In the genomic region with DNA sequence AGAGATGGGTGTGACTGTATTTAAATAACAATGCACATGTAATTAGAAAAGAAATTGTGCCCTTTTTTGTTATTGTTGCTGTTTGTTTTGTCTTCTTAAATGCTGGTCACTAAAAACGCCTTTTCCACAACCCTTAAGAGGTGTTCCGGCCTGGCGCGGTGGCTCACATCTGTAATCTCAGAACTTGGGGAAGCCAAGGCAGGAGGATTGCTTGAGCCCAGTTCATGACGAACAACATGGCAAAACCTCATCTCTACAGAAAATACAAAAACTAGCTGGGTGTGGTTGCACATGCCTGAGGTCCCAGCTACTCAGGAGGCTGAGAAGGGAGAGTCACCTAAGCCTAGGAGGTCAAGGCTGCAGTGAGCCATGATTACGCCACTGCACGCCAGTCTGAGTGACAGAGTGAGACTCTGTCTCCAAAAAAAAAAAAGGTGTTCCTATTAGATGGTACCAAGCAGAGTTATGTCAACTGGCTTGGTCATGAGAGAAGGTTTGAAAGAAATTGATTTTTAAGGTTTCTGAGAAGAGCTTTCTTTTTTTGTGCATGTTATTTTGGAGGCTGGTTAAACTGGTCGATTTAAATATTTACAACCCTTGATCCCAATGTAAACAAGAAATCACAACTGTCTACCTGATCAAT, we compare ENCODE assay signal across 8 cellular contexts. TPM values are rescaled to one million over a fixed set of nuclear protein-coding genes. Genes with fewer than 3 reads are reported as not detected.
DNase-seq lines count a peak whose midpoint lies in the region; ATAC-seq, FAIRE-seq and TF ChIP-seq lines count a peak whose summit lies in the region.

No MANE protein-coding gene starts in this region.

- peaks cover 52% of the 10 kb centered on the region for H3K79me2 ChIP-seq in K562 (ENCODE audit: control insufficient read depth, insufficient read depth, low read length)

- 39% methylated on average over 8 of the region's 8 CpGs for WGBS in A549 (ENCODE audit: missing lambda C conversion rate)
- WGBS in K562 (ENCODE audit: insufficient coverage, low coverage, missing lambda C conversion rate), result 41% methylated on average over 8 of the region's 8 CpGs

- DNase-seq in A549 (ENCODE audit: low read depth in 1 of 2, low spot score in 1 of 2), result peak in 1 of 2 experiments; percentile 75
- peak; percentile 29 for DNase-seq in HT-29 (ENCODE audit: low spot score)
- DNase-seq in K562 (ENCODE audit: extremely low read depth in 1 of 4, low spot score in 3 of 4), result peak in 1 of 4 experiments; percentile 62
- DNase-seq in memory B cell (ENCODE audit: low spot score in 2 of 2), result no peak
- no peak for DNase-seq in NCI-H748 treated with DMSO at 0.1 percent for 48 hours (lab: John Stamatoyannopoulos, UW)
- no peak for DNase-seq in retina
- DNase-seq in T1000 (lab: John Stamatoyannopoulos, UW), result no peak
- DNase-seq in T-helper 9 cell, result no peak

- H2AFZ ChIP-seq in K562 (ENCODE audit: low read depth, low read length), result no peak overlapping the region

- no peaks in the 10 kb centered on the region for H3K27me3 ChIP-seq in K562 (ENCODE audit: control insufficient read depth in 2 of 2, insufficient read depth in 2 of 2, low read length in 2 of 2)

- POLR2A ChIA-PET in A549 (lab: Yijun Ruan, JAX), result interaction anchor here (0.7 to 2.6 kb wide), 2 partner anchors 9 to 23 kb away, joined by 4 to 21 read pairs; a partner anchor contains a TSS
- POLR2A ChIA-PET in K562 (lab: Yijun Ruan, JAX), result interaction anchor here (0.9 to 1.2 kb wide), 4 partner anchors 9 to 76 kb away, joined by 3 to 5 read pairs (median 3); a partner anchor contains a TSS

- TF ChIP-seq RAD21 in A549 (conservative IDR thresholded peaks at IDR 0.05 in 1 of 2, IDR thresholded peaks at IDR 0.05 in 1 of 2) (no peak), K562 (CRISPR knock-in tag; conservative IDR thresholded peaks at IDR 0.05 in 1 of 2, IDR thresholded peaks at IDR 0.05 in 1 of 2) (no peak)

- TF ChIP-seq EP300 in A549 (IDR thresholded peaks at IDR 0.05), result no peak
- no peak for TF ChIP-seq EP300 in K562 (IDR thresholded peaks at IDR 0.05; ENCODE audit: low read length)

- no peaks in the 10 kb centered on the region for H3K36me3 ChIP-seq in K562 (ENCODE audit: control insufficient read depth, insufficient read depth, low read length)

- intact Hi-C loops in K562 (cut with micrococcal nuclease), result loop anchor here (5.0 kb wide), 2 partner anchors 90 to 105 kb away; a partner anchor contains a TSS

- ATAC-seq in A549, result no peak
- 0 out of 3 replicates have a peak, but pooled peaks have one; percentile 7 for ATAC-seq in K562
- no peak for ATAC-seq in memory B cell (ENCODE audit: low read depth)

- TSS peak; percentile 40 for BruUV-seq in K562 (replicated peaks; lab: Mats Ljungman, UMichigan)

- H3K9ac ChIP-seq in K562 (ENCODE audit: insufficient read depth in 1 of 2, low read depth in 2 of 2, low read length in 2 of 2), result peak overlapping the region in 1 of 2 experiments; percentile 75; a peak in 2 of 4 replicates

- H3K27ac ChIP-seq in A549, result peak overlapping the region; percentile 96
- H3K27ac ChIP-seq in K562 (ENCODE audit: extremely low read depth, low read depth, low read length), result no peak overlapping the region; the same call in 2 of the 3 replicates

- TF ChIP-seq POLR2A in A549 (IDR thresholded peaks at IDR 0.05; ENCODE audit: low read length) (no peak), K562 (conservative IDR thresholded peaks at IDR 0.05) (no peak)

- no peaks in the 10 kb centered on the region for H4K20me1 ChIP-seq in K562 (replicated peaks; ENCODE audit: control insufficient read depth, insufficient read depth, low read length)

- H3K9me3 ChIP-seq in A549 (no peaks in the 10 kb centered on the region), K562 (replicated peaks; ENCODE audit: control insufficient read depth, insufficient read depth, low read depth, low read length) (no peaks in the 10 kb centered on the region)

- peak overlapping the region; percentile 90 for H3K4me3 ChIP-seq in A549
- no peak overlapping the region for H3K4me3 ChIP-seq in K562

- no peaks in the 10 kb centered on the region for H3K9me3 Mint-ChIP-seq in memory B cell

- H3K36me3 Mint-ChIP-seq in memory B cell, result no peaks in the 10 kb centered on the region

- H3K27ac Mint-ChIP-seq in memory B cell, result peak overlapping the region; percentile 98

- in situ Hi-C loops in K562 (cut with MboI), result no loop called here

- H3K4me1 ChIP-seq in A549, result peaks cover 62% of the 10 kb centered on the region
- H3K4me1 ChIP-seq in K562 (replicated peaks in 1 of 2; ENCODE audit: control insufficient read depth in 2 of 2, insufficient read depth in 2 of 2, low read length in 2 of 2), result peaks cover 22 to 34% of the 10 kb centered on the region in 2 experiments

- FAIRE-seq in A549 (lab: Jason Lieb, UNC) (no peak), K562 (lab: Jason Lieb, UNC) (peak; percentile 75)

- peak overlapping the region; percentile 90 for H3K4me2 ChIP-seq in A549
- peak overlapping the region; percentile 83 for H3K4me2 ChIP-seq in K562 (ENCODE audit: insufficient read depth, low read length)

- H3K4me3 Mint-ChIP-seq in memory B cell, result peak overlapping the region; percentile 91

- peaks cover 30% of the 10 kb centered on the region for H3K4me1 Mint-ChIP-seq in memory B cell

- no peak for TF ChIP-seq CTCF in A549 (IDR thresholded peaks at IDR 0.05)
- no peak for TF ChIP-seq CTCF in K562 (IDR thresholded peaks at IDR 0.05 in 2 of 3, conservative IDR thresholded peaks at IDR 0.05 in 1 of 3; ENCODE audit: insufficient read depth in 2 of 3, low read depth in 1 of 3, low read length in 3 of 3)

- H3K9me1 ChIP-seq in K562 (ENCODE audit: control insufficient read depth, insufficient read depth, low read length), result peaks cover 3% of the 10 kb centered on the region

- CTCF ChIA-PET in A549 (lab: Yijun Ruan, JAX) (interaction anchor here (0.6 to 2.3 kb wide), 10 partner anchors 20 to 661 kb away, joined by 3 to 20 read pairs (median 4); a partner anchor contains a TSS), K562 (lab: Yijun Ruan, JAX; ENCODE audit: low intra/inter-chr PET ratio) (no interaction called here)

- no peaks in the 10 kb centered on the region for H3K27me3 Mint-ChIP-seq in memory B cell

RNA-seq across cellular contexts. Expression of a gene that starts 23.5 kb away (rescaled TPM):
- polyA plus RNA-seq in A549 (2011; rRNA removed), result 35.5 and 49.4 TPM in 2 replicates
- 21.0 and 26.9 TPM in 2 replicates for polyA plus RNA-seq in A549 (2012; cell fraction: cytosol; rRNA removed)
- polyA plus RNA-seq in A549 (2012; cell fraction: nucleus; rRNA removed), result 23.1 and 27.0 TPM in 2 replicates
- 22.7 to 27.0 TPM (median 23.2 TPM) in 3 replicates for polyA plus RNA-seq in A549 (2017; fragmentation: RNase III; extraction: RNeasy Plus Mini Kit Qiagen cat#74134 plus additional on column Dnase treatment)
- 130 and 160 TPM in 2 replicates for polyA minus RNA-seq in A549 (2011; rRNA and poly(A)+ RNA removed)
- total RNA-seq in HT-29 (2014; rRNA removed; shearing (Covaris generic)), result 38.6 and 46.0 TPM in 2 replicates
- 11.5 and 14.4 TPM in 2 replicates for total RNA-seq in K562 (2011; cell fraction: chromatin; rRNA removed; ENCODE audit: low replicate concordance)
- total RNA-seq in K562 (2011; cell fraction: nucleolus; rRNA removed), result 9.2 and 10.5 TPM in 2 replicates
- 11.7 and 23.2 TPM in 2 replicates for total RNA-seq in K562 (2011; cell fraction: nucleoplasm; rRNA removed)
- 12.7 and 16.4 TPM in 2 replicates for total RNA-seq in K562 (2014; rRNA removed)
- 12.5 and 12.8 TPM in 2 replicates for total RNA-seq in K562 (2014; rRNA removed; fragmentation: Illumina TruSeq; extraction: Trizol)
- 12.4 and 12.5 TPM in 2 replicates for total RNA-seq in K562 (2015; rRNA removed; fragmentation: Illumina TruSeq; extraction: Trizol)
- 18.1 and 19.3 TPM in 2 replicates for total RNA-seq in K562 (2021)
- 11.9 and 15.9 TPM in 2 replicates for polyA plus RNA-seq in K562 (2011; rRNA removed)
- 12.4 and 14.9 TPM in 2 replicates for polyA plus RNA-seq in K562 (2011; cell fraction: cytosol; rRNA removed)
- polyA plus RNA-seq in K562 (2011; cell fraction: nucleus; rRNA removed), result 4.3 and 7.3 TPM in 2 replicates
- 11.4 and 12.5 TPM in 2 replicates for polyA plus RNA-seq in K562 (2012)
- polyA plus RNA-seq in K562 (2014; fragmentation: Illumina TruSeq; extraction: Trizol), result 13.7 and 13.9 TPM in 2 replicates
- polyA plus RNA-seq in K562 (2014; fragmentation: Nextera tagmentation; extraction: Ambion mirVana), result 1 to 10 TPM; 3.4 to 3.7 TPM
- 9.2 and 9.6 TPM in 2 replicates for polyA plus RNA-seq in K562 (2014; rRNA removed)
- polyA minus RNA-seq in K562 (2011; rRNA and poly(A)+ RNA removed), result 21.2 and 39.4 TPM in 2 replicates
- polyA minus RNA-seq in K562 (2011; cell fraction: cytosol; rRNA and poly(A)+ RNA removed), result 16.7 and 19.7 TPM in 2 replicates
- 3.3 and 3.5 TPM in 2 replicates for polyA minus RNA-seq in K562 (2011; cell fraction: nucleus; rRNA and poly(A)+ RNA removed)

RNA-seq across cellular contexts. Expression of a gene that starts 32.6 kb away (rescaled TPM):
- 18.4 and 21.0 TPM in 2 replicates for polyA plus RNA-seq in A549 (2011; rRNA removed)
- 16.9 and 20.4 TPM in 2 replicates for polyA plus RNA-seq in A549 (2012; cell fraction: cytosol; rRNA removed)
- 19.9 and 28.5 TPM in 2 replicates for polyA plus RNA-seq in A549 (2012; cell fraction: nucleus; rRNA removed)
- polyA plus RNA-seq in A549 (2017; fragmentation: RNase III; extraction: RNeasy Plus Mini Kit Qiagen cat#74134 plus additional on column Dnase treatment), result 17.7 to 23.8 TPM (median 20.1 TPM) in 3 replicates
- polyA minus RNA-seq in A549 (2011; rRNA and poly(A)+ RNA removed), result 22.1 and 24.9 TPM in 2 replicates
- 14.9 and 19.5 TPM in 2 replicates for total RNA-seq in HT-29 (2014; rRNA removed; shearing (Covaris generic))
- 28.2 and 36.5 TPM in 2 replicates for total RNA-seq in K562 (2011; cell fraction: chromatin; rRNA removed; ENCODE audit: low replicate concordance)
- total RNA-seq in K562 (2011; cell fraction: nucleolus; rRNA removed), result 27.3 and 37.6 TPM in 2 replicates
- 31.2 and 38.6 TPM in 2 replicates for total RNA-seq in K562 (2011; cell fraction: nucleoplasm; rRNA removed)
- 6.3 and 7.6 TPM in 2 replicates for total RNA-seq in K562 (2014; rRNA removed)
- total RNA-seq in K562 (2014; rRNA removed; fragmentation: Illumina TruSeq; extraction: Trizol), result 7.4 and 8.7 TPM in 2 replicates
- 8.7 and 10.3 TPM in 2 replicates for total RNA-seq in K562 (2015; rRNA removed; fragmentation: Illumina TruSeq; extraction: Trizol)
- 16.9 and 19.0 TPM in 2 replicates for total RNA-seq in K562 (2021)
- 10.1 and 15.2 TPM in 2 replicates for polyA plus RNA-seq in K562 (2011; rRNA removed)
- polyA plus RNA-seq in K562 (2011; cell fraction: cytosol; rRNA removed), result 8.7 and 14.5 TPM in 2 replicates
- 12.8 and 20.8 TPM in 2 replicates for polyA plus RNA-seq in K562 (2011; cell fraction: nucleus; rRNA removed)
- 12.3 and 16.7 TPM in 2 replicates for polyA plus RNA-seq in K562 (2012)
- 8.4 and 11.1 TPM in 2 replicates for polyA plus RNA-seq in K562 (2014; fragmentation: Illumina TruSeq; extraction: Trizol)
- 1 to 10 TPM; 2.2 to 2.5 TPM for polyA plus RNA-seq in K562 (2014; fragmentation: Nextera tagmentation; extraction: Ambion mirVana)
- 10.1 and 15.2 TPM in 2 replicates for polyA plus RNA-seq in K562 (2014; rRNA removed)
- polyA minus RNA-seq in K562 (2011; rRNA and poly(A)+ RNA removed), result 6.3 and 11.0 TPM in 2 replicates
- 3.4 and 5.9 TPM in 2 replicates for polyA minus RNA-seq in K562 (2011; cell fraction: cytosol; rRNA and poly(A)+ RNA removed)
- 10.9 and 17.9 TPM in 2 replicates for polyA minus RNA-seq in K562 (2011; cell fraction: nucleus; rRNA and poly(A)+ RNA removed)

RNA-seq across cellular contexts. Expression of a gene that starts 34.4 kb away (rescaled TPM):
- polyA plus RNA-seq in A549 (2011; rRNA removed) (not detected in 2 replicates), A549 (2017; fragmentation: RNase III; extraction: RNeasy Plus Mini Kit Qiagen cat#74134 plus additional on column Dnase treatment) (not detected in 3 replicates), K562 (2011; rRNA removed) (not detected in 2 replicates), K562 (2014; fragmentation: Illumina TruSeq; extraction: Trizol) (not detected in 2 replicates), K562 (2014; fragmentation: Nextera tagmentation; extraction: Ambion mirVana) (under 1 TPM in 1 of 2 experiments, not detected in 1; 0.04 TPM), K562 (2014; rRNA removed) (not detected in 2 replicates)
- 0.03 TPM in 2 replicates for polyA plus RNA-seq in A549 (2012; cell fraction: cytosol; rRNA removed)
- polyA plus RNA-seq in A549 (2012; cell fraction: nucleus; rRNA removed), result 0.21 TPM in 1 of 2 replicates, not detected in the other
- polyA minus RNA-seq in A549 (2011; rRNA and poly(A)+ RNA removed), result not detected in 2 replicates
- total RNA-seq in HT-29 (2014; rRNA removed; shearing (Covaris generic)), result not detected in 2 replicates
- total RNA-seq in K562 (2011; cell fraction: chromatin; rRNA removed; ENCODE audit: low replicate concordance), result not detected in 2 replicates
- not detected in 2 replicates for total RNA-seq in K562 (2011; cell fraction: nucleolus; rRNA removed)
- not detected in 2 replicates for total RNA-seq in K562 (2011; cell fraction: nucleoplasm; rRNA removed)
- total RNA-seq in K562 (2014; rRNA removed) (not detected in 2 replicates), K562 (2014; rRNA removed; fragmentation: Illumina TruSeq; extraction: Trizol) (not detected in 2 replicates), K562 (2015; rRNA removed; fragmentation: Illumina TruSeq; extraction: Trizol) (not detected in 2 replicates), K562 (2021) (not detected in 2 replicates)
- polyA plus RNA-seq in K562 (2011; cell fraction: cytosol; rRNA removed), result 0.04 TPM in 1 of 2 replicates, not detected in the other
- not detected in 2 replicates for polyA plus RNA-seq in K562 (2011; cell fraction: nucleus; rRNA removed)
- polyA plus RNA-seq in K562 (2012), result 0.12 TPM in 1 of 2 replicates, not detected in the other
- not detected in 2 replicates for polyA minus RNA-seq in K562 (2011; rRNA and poly(A)+ RNA removed)
- not detected in 2 replicates for polyA minus RNA-seq in K562 (2011; cell fraction: cytosol; rRNA and poly(A)+ RNA removed)
- not detected in 2 replicates for polyA minus RNA-seq in K562 (2011; cell fraction: nucleus; rRNA and poly(A)+ RNA removed)

RNA-seq across cellular contexts. Expression of a gene that starts 55.1 kb away (rescaled TPM):
- polyA plus RNA-seq in A549 (2011; rRNA removed) (19.3 and 20.9 TPM in 2 replicates), A549 (2017; fragmentation: RNase III; extraction: RNeasy Plus Mini Kit Qiagen cat#74134 plus additional on column Dnase treatment) (29.7 to 31.8 TPM (median 30.0 TPM) in 3 replicates), K562 (2011; rRNA removed) (21.2 and 26.5 TPM in 2 replicates), K562 (2014; fragmentation: Illumina TruSeq; extraction: Trizol) (29.4 and 45.9 TPM in 2 replicates), K562 (2014; fragmentation: Nextera tagmentation; extraction: Ambion mirVana) (1 to 10 TPM; 3.8 to 7.0 TPM), K562 (2014; rRNA removed) (36.0 and 41.0 TPM in 2 replicates)
- 44.5 and 55.6 TPM in 2 replicates for polyA plus RNA-seq in A549 (2012; cell fraction: cytosol; rRNA removed)
- 80.6 and 99.9 TPM in 2 replicates for polyA plus RNA-seq in A549 (2012; cell fraction: nucleus; rRNA removed)
- 38.6 and 41.0 TPM in 2 replicates for polyA minus RNA-seq in A549 (2011; rRNA and poly(A)+ RNA removed)
- total RNA-seq in HT-29 (2014; rRNA removed; shearing (Covaris generic)), result 78.8 and 97.6 TPM in 2 replicates
- total RNA-seq in K562 (2011; cell fraction: chromatin; rRNA removed; ENCODE audit: low replicate concordance), result 19.4 and 63.1 TPM in 2 replicates
- total RNA-seq in K562 (2011; cell fraction: nucleolus; rRNA removed), result 45.3 and 54.7 TPM in 2 replicates
- total RNA-seq in K562 (2011; cell fraction: nucleoplasm; rRNA removed), result 33.1 and 41.2 TPM in 2 replicates
- total RNA-seq in K562 (2014; rRNA removed) (44.9 and 53.4 TPM in 2 replicates), K562 (2014; rRNA removed; fragmentation: Illumina TruSeq; extraction: Trizol) (18.0 and 24.6 TPM in 2 replicates), K562 (2015; rRNA removed; fragmentation: Illumina TruSeq; extraction: Trizol) (28.2 and 30.0 TPM in 2 replicates), K562 (2021) (63.2 and 69.0 TPM in 2 replicates)
- polyA plus RNA-seq in K562 (2011; cell fraction: cytosol; rRNA removed), result 27.7 and 65.1 TPM in 2 replicates
- polyA plus RNA-seq in K562 (2011; cell fraction: nucleus; rRNA removed), result 29.2 and 62.5 TPM in 2 replicates
- polyA plus RNA-seq in K562 (2012), result 28.9 and 31.2 TPM in 2 replicates
- polyA minus RNA-seq in K562 (2011; rRNA and poly(A)+ RNA removed), result 13.6 and 28.5 TPM in 2 replicates
- polyA minus RNA-seq in K562 (2011; cell fraction: cytosol; rRNA and poly(A)+ RNA removed), result 19.2 and 23.5 TPM in 2 replicates
- polyA minus RNA-seq in K562 (2011; cell fraction: nucleus; rRNA and poly(A)+ RNA removed), result 25.4 and 35.7 TPM in 2 replicates
